ENCODE assay signal across 17 cellular contexts in genomic region chr5:76406014-76406413, GRCh38. TPM values are rescaled to one million over a fixed set of nuclear protein-coding genes. Genes with fewer than 3 reads are reported as not detected.
DNase-seq lines count a peak whose midpoint lies in the region; ATAC-seq, FAIRE-seq and TF ChIP-seq lines count a peak whose summit lies in the region.
"Had no signal": no experiment of that assay in that cellular context is flagged by ENCODE, and none has a peak within 500 bp of the region (broad histone marks: within the 10 kb centered on the region; RNA-seq: fewer than 3 reads in every experiment).

No MANE protein-coding gene starts in this region.

- peak overlapping the region in 1 of 2 donors; percentile 24 for H3K4me3 ChIP-seq in small intestine (ENCODE audit: low read depth in 1 of 2, low read length in 2 of 2)
- H3K4me3 ChIP-seq in tibial artery = no peak overlapping the region
- H3K4me3 ChIP-seq in dorsolateral prefrontal cortex = no peak overlapping the region

- intact Hi-C loops in activated T-helper 1 cell treated with anti-CD3 and anti-CD28 coated beads, Interleukin-12 subunit alpha, Interleukin-12 subunit beta, Interleukin-2, Interleukin-4 antibody, amounts not matched to agents 30 ng/mL and 10 ng/mL and 1 ng/mL, durations not matched to agents 14 hours and 24 hours and 36 hours (cut with micrococcal nuclease) = loop anchor here (10.0 kb wide), 1 partner anchor 1071 kb away; the partner anchor contains the start of gene HMGCR
- intact Hi-C loops in tibial artery (cut with DNase I; ENCODE audit: low total_unique reads) (no loop called here), dorsolateral prefrontal cortex (cut with DNase I) (no loop called here)

- DNase-seq in DMS 273 (lab: John Stamatoyannopoulos, UW; ENCODE audit: unreplicated experiment) (peak; percentile 39), DMS 273 treated with DMSO at 0.1 percent for 48 hours (lab: John Stamatoyannopoulos, UW) (no peak), naive B cell (no peak), small intestine (no peak), tibial artery (no peak), dorsolateral prefrontal cortex (no peak)
- DNase-seq in activated T-helper 1 cell treated with anti-CD3 and anti-CD28 coated beads, Interleukin-12 subunit alpha, Interleukin-12 subunit beta, Interleukin-2, Interleukin-4 antibody, amounts not matched to agents 30 ng/mL and 10 ng/mL and 1 ng/mL, durations not matched to agents 14 hours and 24 hours and 36 hours (ENCODE audit: low spot score) = no peak
- DNase-seq: DMS153, NCI-H187 treated with DMSO at 0.1 percent for 48 hours, NCI-H774, trophoblast cell had no signal

- H3K27ac ChIP-seq in small intestine (ENCODE audit: low read depth in 1 of 2, low read length in 1 of 2) (no peak overlapping the region), tibial artery (no peak overlapping the region), dorsolateral prefrontal cortex (no peak overlapping the region)
- H3K27ac ChIP-seq: 22Rv1 had no signal

- WGBS in small intestine, 3 donors = 61 to 79% (median 67%) methylated on average over 1 of the region's 1 CpG

- H3K36me3 Mint-ChIP-seq in IgD-negative memory B cell (peaks cover 5% of the 10 kb centered on the region), naive B cell (no peaks in the 10 kb centered on the region)
- H3K36me3 Mint-ChIP-seq in activated T-helper 1 cell treated with anti-CD3 and anti-CD28 coated beads, Interleukin-12 subunit alpha, Interleukin-12 subunit beta, Interleukin-2, Interleukin-4 antibody, amounts not matched to agents 30 ng/mL and 10 ng/mL and 1 ng/mL, durations not matched to agents 14 hours and 24 hours and 36 hours (ENCODE audit: low read depth) = peaks cover 23% of the 10 kb centered on the region

- peaks cover 30 to 46% (median 45%) of the 10 kb centered on the region in 3 donors for H3K4me1 Mint-ChIP-seq in IgD-negative memory B cell
- H3K4me1 Mint-ChIP-seq in activated T-helper 1 cell treated with anti-CD3 and anti-CD28 coated beads, Interleukin-12 subunit alpha, Interleukin-12 subunit beta, Interleukin-2, Interleukin-4 antibody, amounts not matched to agents 30 ng/mL and 10 ng/mL and 1 ng/mL, durations not matched to agents 14 hours and 24 hours and 36 hours (ENCODE audit: low read depth) = peaks cover 82% of the 10 kb centered on the region
- H3K4me1 Mint-ChIP-seq in naive B cell = peaks cover 31 to 49% (median 31%) of the 10 kb centered on the region in 3 donors

- H3K27me3 Mint-ChIP-seq in IgD-negative memory B cell = peaks cover 3% of the 10 kb centered on the region
- H3K27me3 Mint-ChIP-seq in activated T-helper 1 cell treated with anti-CD3 and anti-CD28 coated beads, Interleukin-12 subunit alpha, Interleukin-12 subunit beta, Interleukin-2, Interleukin-4 antibody, amounts not matched to agents 30 ng/mL and 10 ng/mL and 1 ng/mL, durations not matched to agents 14 hours and 24 hours and 36 hours (ENCODE audit: insufficient read depth) = no peaks in the 10 kb centered on the region
- H3K27me3 Mint-ChIP-seq in naive B cell = peaks cover 0 to under 1% (median 0%) of the 10 kb centered on the region in 3 donors

- H3K9me3 ChIP-seq in small intestine (ENCODE audit: control insufficient read depth, low read depth) = no peaks in the 10 kb centered on the region
- H3K9me3 ChIP-seq in tibial artery = no peaks in the 10 kb centered on the region
- H3K9me3 ChIP-seq: adrenal gland had no signal

- TF ChIP-seq CTCF in tibial artery (IDR thresholded peaks at IDR 0.05) (no peak), dorsolateral prefrontal cortex (IDR thresholded peaks at IDR 0.05 in 54 of 56, conservative IDR thresholded peaks at IDR 0.05 in 2 of 56; ENCODE audit: low read depth in 1 of 56, partially characterized antibody in 56 of 56) (no peak)

- peak overlapping the region in 3 of 4 donors; percentile 43 to 92 (median 51) for H3K4me3 Mint-ChIP-seq in IgD-negative memory B cell
- peak overlapping the region; percentile 98 for H3K4me3 Mint-ChIP-seq in activated T-helper 1 cell treated with anti-CD3 and anti-CD28 coated beads, Interleukin-12 subunit alpha, Interleukin-12 subunit beta, Interleukin-2, Interleukin-4 antibody, amounts not matched to agents 30 ng/mL and 10 ng/mL and 1 ng/mL, durations not matched to agents 14 hours and 24 hours and 36 hours
- peak overlapping the region in 2 of 8 donors; percentile 36 to 92 for H3K4me3 Mint-ChIP-seq in naive B cell

- ATAC-seq in naive B cell (ENCODE audit: low read depth in 2 of 2) = no peak
- ATAC-seq: activated CD4-positive, CD25-positive, alpha-beta regulatory T cell treated with anti-CD3 and anti-CD28 coated beads, Interleukin-2, amount 50 U/mL, for 24 hours had no signal

- H3K27ac Mint-ChIP-seq in IgD-negative memory B cell = peak overlapping the region; percentile 75 to 97 (median 92)
- peak overlapping the region; percentile 61 for H3K27ac Mint-ChIP-seq in activated T-helper 1 cell treated with anti-CD3 and anti-CD28 coated beads, Interleukin-12 subunit alpha, Interleukin-12 subunit beta, Interleukin-2, Interleukin-4 antibody, amounts not matched to agents 30 ng/mL and 10 ng/mL and 1 ng/mL, durations not matched to agents 14 hours and 24 hours and 36 hours
- peak overlapping the region; percentile 11 to 97 (median 48) for H3K27ac Mint-ChIP-seq in naive B cell

- H3K36me3 ChIP-seq in small intestine (ENCODE audit: control insufficient read depth in 2 of 2, insufficient read depth in 2 of 2, low read length in 2 of 2) (no peaks in the 10 kb centered on the region), tibial artery (no peaks in the 10 kb centered on the region)
- H3K36me3 ChIP-seq: adrenal gland had no signal

- H3K9me3 Mint-ChIP-seq in IgD-negative memory B cell (peaks cover 0 to 1% (median 0%) of the 10 kb centered on the region in 3 donors), naive B cell (no peaks in the 10 kb centered on the region)
- no peaks in the 10 kb centered on the region for H3K9me3 Mint-ChIP-seq in activated T-helper 1 cell treated with anti-CD3 and anti-CD28 coated beads, Interleukin-12 subunit alpha, Interleukin-12 subunit beta, Interleukin-2, Interleukin-4 antibody, amounts not matched to agents 30 ng/mL and 10 ng/mL and 1 ng/mL, durations not matched to agents 14 hours and 24 hours and 36 hours

- H3K4me1 ChIP-seq in small intestine (ENCODE audit: control insufficient read depth in 2 of 2, insufficient read depth in 1 of 2, low read depth in 1 of 2, low read length in 1 of 2) = peaks cover 3 to 4% of the 10 kb centered on the region in 2 donors
- H3K4me1 ChIP-seq in tibial artery = peaks cover 0 to 22% (median 11%) of the 10 kb centered on the region in 4 donors

- H3K27me3 ChIP-seq in small intestine (ENCODE audit: control insufficient read depth in 2 of 2, insufficient read depth in 2 of 2, low read length in 2 of 2) (no peaks in the 10 kb centered on the region), tibial artery (peaks cover 0 to 29% of the 10 kb centered on the region in 2 donors), dorsolateral prefrontal cortex (peaks cover 0 to 32% (median 16%) of the 10 kb centered on the region in 45 donors)
- H3K27me3 ChIP-seq: adrenal gland had no signal

- FAIRE-seq in small intestine (lab: Jason Lieb, UNC) = no peak
- FAIRE-seq: H1, keratinocyte had no signal

RNA-seq across cellular contexts. Expression of gene IQGAP2, which starts 2.9 kb away (rescaled TPM):
- polyA plus RNA-seq in IgD-negative memory B cell (8.0 TPM), naive B cell (ENCODE audit: low read depth in 6 of 6) (1 to 10 TPM; 2.7 to 9.8 (median 6.2) TPM), small intestine (100 to 1,000 TPM in 2 of 3 donors, 10 to 100 TPM in 1; 46.3 to 138 (median 125) TPM)
- 43.5 and 45.4 TPM in 2 replicates for total RNA-seq in activated T-helper 1 cell treated with anti-CD3 and anti-CD28 coated beads, Interleukin-12 subunit alpha, Interleukin-12 subunit beta, Interleukin-2, Interleukin-4 antibody, amounts not matched to agents 30 ng/mL and 10 ng/mL and 1 ng/mL, durations not matched to agents 14 hours and 24 hours and 36 hours
- total RNA-seq in dorsolateral prefrontal cortex = 1 to 10 TPM in 111 of 120 experiments, under 1 TPM in 9; 0.66 to 7.9 (median 2.5) TPM
